9 cellular contexts compared by ENCODE assay signal in genomic region chr1:27536767-27537166, GRCh38. TPM values are rescaled to one million over a fixed set of nuclear protein-coding genes. Genes with fewer than 3 reads are reported as not detected.
DNase-seq lines count a peak whose midpoint lies in the region; ATAC-seq, FAIRE-seq and TF ChIP-seq lines count a peak whose summit lies in the region.
"Had no signal": no experiment of that assay in that cellular context is flagged by ENCODE, and none has a peak within 500 bp of the region (broad histone marks: within the 10 kb centered on the region; RNA-seq: fewer than 3 reads in every experiment).

No MANE protein-coding gene starts in this region.

- H3K9me3 ChIP-seq in pancreas = no peaks in the 10 kb centered on the region

- 16 to 25% methylated on average over 11 of the region's 11 CpGs for WGBS in pancreas, 2 donors

- H3K4me3 ChIP-seq in fibroblast of villous mesenchyme (ENCODE audit: low read depth, low read length) = no peak overlapping the region
- H3K4me3 ChIP-seq in pancreas = no peak overlapping the region

- intact Hi-C loops in pancreas (cut with DNase I) = loop anchor here in 1 of 3 donors (10.0 kb wide), 1 partner anchor 112 kb away; no protein-coding TSS in a partner anchor

- H3K27me3 ChIP-seq in pancreas = no peaks in the 10 kb centered on the region

- peak; percentile 71 to 82 (median 77) for ATAC-seq in pancreas
- no peak for ATAC-seq in HG03565 (IDR thresholded peaks at IDR 0.05; ENCODE audit: unreplicated experiment)
- ATAC-seq in HG03097 (IDR thresholded peaks at IDR 0.05; ENCODE audit: low FRiP score, unreplicated experiment) = no peak

- no peak for TF ChIP-seq CTCF in fibroblast of villous mesenchyme (IDR thresholded peaks at IDR 0.05; ENCODE audit: insufficient read depth, low read depth, low read length)
- TF ChIP-seq CTCF in pancreas (IDR thresholded peaks at IDR 0.05) = no peak

- H3K36me3 ChIP-seq in pancreas = no peaks in the 10 kb centered on the region

- peaks cover 0 to 4% (median 4%) of the 10 kb centered on the region in 3 donors for H3K4me1 ChIP-seq in pancreas

- peak; percentile 85 for DNase-seq in DMS79 treated with DMSO at 0.1 percent for 48 hours (lab: John Stamatoyannopoulos, UW)
- DNase-seq in RCC 7860 (ENCODE audit: low spot score) = peak; percentile 89
- peak; percentile 82 for DNase-seq in fibroblast of villous mesenchyme (ENCODE audit: low read depth)
- DNase-seq in pancreas = peak in 2 of 6 donors; percentile 59
- DNase-seq in NCI-H1436 (lab: John Stamatoyannopoulos, UW) = no peak
- DNase-seq in HT-29 (ENCODE audit: low spot score) = no peak
- DNase-seq: stimulated activated CD4-positive, alpha-beta T cell treated with anti-CD3 and anti-CD28 coated beads, Interleukin-4, amount 100 ng/mL, for 4 hours had no signal

- H3K27ac ChIP-seq in pancreas = peak overlapping the region in 1 of 4 donors; percentile 12

- peak; percentile 87 for FAIRE-seq in RCC 7860 (lab: Jason Lieb, UNC)
- no peak for FAIRE-seq in pancreas (lab: Jason Lieb, UNC)

RNA-seq across cellular contexts. Expression of gene WASF2, which starts 46.8 kb away (rescaled TPM):
- total RNA-seq in fibroblast of villous mesenchyme (16.0 and 18.7 TPM in 2 replicates), pancreas (10 to 100 TPM; 42.2 to 83.2 (median 54.5) TPM)
- polyA plus RNA-seq in pancreas = 10 to 100 TPM; 13.5 to 16.1 TPM
- total RNA-seq in HT-29 (2014; rRNA removed; shearing (Covaris generic)) = 21.5 and 23.9 TPM in 2 replicates

Comparison
In these comparisons a context has a peak if more than half of its experiments do, and no peak if none do; other contexts are left out.
1. DNase-seq: peak in DMS79 treated with DMSO at 0.1 percent for 48 hours (single experiment), RCC 7860 (single experiment) and fibroblast of villous mesenchyme (single experiment); none in NCI-H1436 (single experiment) and HT-29 (single experiment).
2. ATAC-seq: peak in pancreas (4 of 4); none in HG03565 (single experiment) and HG03097 (single experiment).